Comparison of ENCODE assay signal across 1 cellular context in the genomic region with DNA sequence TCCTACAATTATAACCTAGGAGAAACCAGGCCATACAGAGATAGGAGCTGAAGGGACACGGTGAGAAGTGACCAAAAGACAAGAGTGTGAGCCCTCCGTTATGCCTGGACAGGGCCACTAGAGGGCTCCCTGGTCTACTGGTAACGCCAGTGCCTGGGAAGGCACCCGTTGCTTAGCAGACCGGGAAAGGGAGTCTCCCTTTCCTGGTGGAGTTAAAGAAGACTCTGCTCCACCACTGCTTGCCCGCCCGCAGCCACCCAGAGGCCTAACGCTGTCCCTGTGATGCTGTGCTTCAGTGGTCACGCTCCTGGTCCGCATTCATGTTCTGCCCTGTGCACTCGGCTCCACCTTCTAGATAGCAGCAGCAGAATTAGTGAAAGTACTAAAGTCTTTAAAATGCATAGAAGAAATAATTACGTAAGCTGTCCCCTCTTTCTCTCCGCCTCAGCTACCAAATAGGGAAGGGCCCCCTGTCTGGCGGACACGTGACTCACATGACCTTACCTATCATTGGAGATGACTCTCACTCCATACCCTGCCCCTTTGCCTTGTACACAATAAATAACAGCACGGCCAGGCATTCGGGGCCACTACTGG.
TF ChIP-seq lines count a peak whose summit lies in the region.

No MANE protein-coding gene starts in this region.

TF ChIP-seq in HepG2, 621 proteins besides CTCF, POLR2A, EP300 and RAD21 (continued from another document and continues in another):
- TF ChIP-seq, protein P1, sequence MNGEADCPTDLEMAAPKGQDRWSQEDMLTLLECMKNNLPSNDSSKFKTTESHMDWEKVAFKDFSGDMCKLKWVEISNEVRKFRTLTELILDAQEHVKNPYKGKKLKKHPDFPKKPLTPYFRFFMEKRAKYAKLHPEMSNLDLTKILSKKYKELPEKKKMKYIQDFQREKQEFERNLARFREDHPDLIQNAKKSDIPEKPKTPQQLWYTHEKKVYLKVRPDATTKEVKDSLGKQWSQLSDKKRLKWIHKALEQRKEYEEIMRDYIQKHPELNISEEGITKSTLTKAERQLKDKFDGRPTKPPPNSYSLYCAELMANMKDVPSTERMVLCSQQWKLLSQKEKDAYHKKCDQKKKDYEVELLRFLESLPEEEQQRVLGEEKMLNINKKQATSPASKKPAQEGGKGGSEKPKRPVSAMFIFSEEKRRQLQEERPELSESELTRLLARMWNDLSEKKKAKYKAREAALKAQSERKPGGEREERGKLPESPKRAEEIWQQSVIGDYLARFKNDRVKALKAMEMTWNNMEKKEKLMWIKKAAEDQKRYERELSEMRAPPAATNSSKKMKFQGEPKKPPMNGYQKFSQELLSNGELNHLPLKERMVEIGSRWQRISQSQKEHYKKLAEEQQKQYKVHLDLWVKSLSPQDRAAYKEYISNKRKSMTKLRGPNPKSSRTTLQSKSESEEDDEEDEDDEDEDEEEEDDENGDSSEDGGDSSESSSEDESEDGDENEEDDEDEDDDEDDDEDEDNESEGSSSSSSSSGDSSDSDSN (CRISPR knock-in tag; IDR thresholded peaks at IDR 0.05) = peak; percentile 44; the same call in 1 of the 2 replicates
- TF ChIP-seq THAP11 (CRISPR knock-in tag; IDR thresholded peaks at IDR 0.05) (peak; percentile 66; the same call in 1 of the 2 replicates), ZNF605 (CRISPR knock-in tag; IDR thresholded peaks at IDR 0.05) (no peak), ZFP36L2 (CRISPR knock-in tag; IDR thresholded peaks at IDR 0.05) (no peak), SYNCRIP (IDR thresholded peaks at IDR 0.05; ENCODE audit: insufficient read depth, low read depth, low read length) (no peak), TP53 (CRISPR knock-in tag; conservative IDR thresholded peaks at IDR 0.05) (no peak), ZNF251 (CRISPR knock-in tag; IDR thresholded peaks at IDR 0.05) (no peak), NFATC3 (CRISPR knock-in tag; IDR thresholded peaks at IDR 0.05) (no peak), JARID2 (CRISPR knock-in tag; IDR thresholded peaks at IDR 0.05; ENCODE audit: insufficient replicate concordance) (no peak), XRCC5 (optimal IDR thresholded peaks at IDR 0.05; ENCODE audit: low read length) (peak; percentile 50), ZNF264 (CRISPR knock-in tag; IDR thresholded peaks at IDR 0.05) (no peak)
- TF ChIP-seq, protein P2, sequence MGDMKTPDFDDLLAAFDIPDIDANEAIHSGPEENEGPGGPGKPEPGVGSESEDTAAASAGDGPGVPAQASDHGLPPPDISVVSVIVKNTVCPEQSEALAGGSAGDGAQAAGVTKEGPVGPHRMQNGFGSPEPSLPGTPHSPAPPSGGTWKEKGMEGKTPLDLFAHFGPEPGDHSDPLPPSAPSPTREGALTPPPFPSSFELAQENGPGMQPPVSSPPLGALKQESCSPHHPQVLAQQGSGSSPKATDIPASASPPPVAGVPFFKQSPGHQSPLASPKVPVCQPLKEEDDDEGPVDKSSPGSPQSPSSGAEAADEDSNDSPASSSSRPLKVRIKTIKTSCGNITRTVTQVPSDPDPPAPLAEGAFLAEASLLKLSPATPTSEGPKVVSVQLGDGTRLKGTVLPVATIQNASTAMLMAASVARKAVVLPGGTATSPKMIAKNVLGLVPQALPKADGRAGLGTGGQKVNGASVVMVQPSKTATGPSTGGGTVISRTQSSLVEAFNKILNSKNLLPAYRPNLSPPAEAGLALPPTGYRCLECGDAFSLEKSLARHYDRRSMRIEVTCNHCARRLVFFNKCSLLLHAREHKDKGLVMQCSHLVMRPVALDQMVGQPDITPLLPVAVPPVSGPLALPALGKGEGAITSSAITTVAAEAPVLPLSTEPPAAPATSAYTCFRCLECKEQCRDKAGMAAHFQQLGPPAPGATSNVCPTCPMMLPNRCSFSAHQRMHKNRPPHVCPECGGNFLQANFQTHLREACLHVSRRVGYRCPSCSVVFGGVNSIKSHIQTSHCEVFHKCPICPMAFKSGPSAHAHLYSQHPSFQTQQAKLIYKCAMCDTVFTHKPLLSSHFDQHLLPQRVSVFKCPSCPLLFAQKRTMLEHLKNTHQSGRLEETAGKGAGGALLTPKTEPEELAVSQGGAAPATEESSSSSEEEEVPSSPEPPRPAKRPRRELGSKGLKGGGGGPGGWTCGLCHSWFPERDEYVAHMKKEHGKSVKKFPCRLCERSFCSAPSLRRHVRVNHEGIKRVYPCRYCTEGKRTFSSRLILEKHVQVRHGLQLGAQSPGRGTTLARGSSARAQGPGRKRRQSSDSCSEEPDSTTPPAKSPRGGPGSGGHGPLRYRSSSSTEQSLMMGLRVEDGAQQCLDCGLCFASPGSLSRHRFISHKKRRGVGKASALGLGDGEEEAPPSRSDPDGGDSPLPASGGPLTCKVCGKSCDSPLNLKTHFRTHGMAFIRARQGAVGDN (CRISPR knock-in tag; IDR thresholded peaks at IDR 0.05) = peak; percentile 40; the same call in 1 of the 2 replicates
- TF ChIP-seq, protein P3, sequence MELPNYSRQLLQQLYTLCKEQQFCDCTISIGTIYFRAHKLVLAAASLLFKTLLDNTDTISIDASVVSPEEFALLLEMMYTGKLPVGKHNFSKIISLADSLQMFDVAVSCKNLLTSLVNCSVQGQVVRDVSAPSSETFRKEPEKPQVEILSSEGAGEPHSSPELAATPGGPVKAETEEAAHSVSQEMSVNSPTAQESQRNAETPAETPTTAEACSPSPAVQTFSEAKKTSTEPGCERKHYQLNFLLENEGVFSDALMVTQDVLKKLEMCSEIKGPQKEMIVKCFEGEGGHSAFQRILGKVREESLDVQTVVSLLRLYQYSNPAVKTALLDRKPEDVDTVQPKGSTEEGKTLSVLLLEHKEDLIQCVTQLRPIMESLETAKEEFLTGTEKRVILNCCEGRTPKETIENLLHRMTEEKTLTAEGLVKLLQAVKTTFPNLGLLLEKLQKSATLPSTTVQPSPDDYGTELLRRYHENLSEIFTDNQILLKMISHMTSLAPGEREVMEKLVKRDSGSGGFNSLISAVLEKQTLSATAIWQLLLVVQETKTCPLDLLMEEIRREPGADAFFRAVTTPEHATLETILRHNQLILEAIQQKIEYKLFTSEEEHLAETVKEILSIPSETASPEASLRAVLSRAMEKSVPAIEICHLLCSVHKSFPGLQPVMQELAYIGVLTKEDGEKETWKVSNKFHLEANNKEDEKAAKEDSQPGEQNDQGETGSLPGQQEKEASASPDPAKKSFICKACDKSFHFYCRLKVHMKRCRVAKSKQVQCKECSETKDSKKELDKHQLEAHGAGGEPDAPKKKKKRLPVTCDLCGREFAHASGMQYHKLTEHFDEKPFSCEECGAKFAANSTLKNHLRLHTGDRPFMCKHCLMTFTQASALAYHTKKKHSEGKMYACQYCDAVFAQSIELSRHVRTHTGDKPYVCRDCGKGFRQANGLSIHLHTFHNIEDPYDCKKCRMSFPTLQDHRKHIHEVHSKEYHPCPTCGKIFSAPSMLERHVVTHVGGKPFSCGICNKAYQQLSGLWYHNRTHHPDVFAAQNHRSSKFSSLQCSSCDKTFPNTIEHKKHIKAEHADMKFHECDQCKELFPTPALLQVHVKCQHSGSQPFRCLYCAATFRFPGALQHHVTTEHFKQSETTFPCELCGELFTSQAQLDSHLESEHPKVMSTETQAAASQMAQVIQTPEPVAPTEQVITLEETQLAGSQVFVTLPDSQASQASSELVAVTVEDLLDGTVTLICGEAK (IDR thresholded peaks at IDR 0.05) = no peak
- TF ChIP-seq, protein P3 (CRISPR knock-in tag; IDR thresholded peaks at IDR 0.05) = no peak
- TF ChIP-seq, protein P4, sequence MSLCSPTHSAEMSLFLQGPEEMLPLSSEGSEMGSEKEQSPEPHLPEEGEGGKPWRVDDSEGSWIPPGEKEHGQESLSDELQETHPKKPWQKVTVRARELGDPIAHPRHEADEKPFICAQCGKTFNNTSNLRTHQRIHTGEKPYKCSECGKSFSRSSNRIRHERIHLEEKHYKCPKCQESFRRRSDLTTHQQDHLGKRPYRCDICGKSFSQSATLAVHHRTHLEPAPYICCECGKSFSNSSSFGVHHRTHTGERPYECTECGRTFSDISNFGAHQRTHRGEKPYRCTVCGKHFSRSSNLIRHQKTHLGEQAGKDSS (CRISPR knock-in tag; IDR thresholded peaks at IDR 0.05; ENCODE audit: borderline replicate concordance, low read depth) = no peak
- TF ChIP-seq, protein P5, sequence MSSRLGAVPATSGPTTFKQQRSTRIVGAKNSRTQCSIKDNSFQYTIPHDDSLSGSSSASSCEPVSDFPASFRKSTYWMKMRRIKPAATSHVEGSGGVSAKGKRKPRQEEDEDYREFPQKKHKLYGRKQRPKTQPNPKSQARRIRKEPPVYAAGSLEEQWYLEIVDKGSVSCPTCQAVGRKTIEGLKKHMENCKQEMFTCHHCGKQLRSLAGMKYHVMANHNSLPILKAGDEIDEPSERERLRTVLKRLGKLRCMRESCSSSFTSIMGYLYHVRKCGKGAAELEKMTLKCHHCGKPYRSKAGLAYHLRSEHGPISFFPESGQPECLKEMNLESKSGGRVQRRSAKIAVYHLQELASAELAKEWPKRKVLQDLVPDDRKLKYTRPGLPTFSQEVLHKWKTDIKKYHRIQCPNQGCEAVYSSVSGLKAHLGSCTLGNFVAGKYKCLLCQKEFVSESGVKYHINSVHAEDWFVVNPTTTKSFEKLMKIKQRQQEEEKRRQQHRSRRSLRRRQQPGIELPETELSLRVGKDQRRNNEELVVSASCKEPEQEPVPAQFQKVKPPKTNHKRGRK (CRISPR knock-in tag; IDR thresholded peaks at IDR 0.05) = no peak
- TF ChIP-seq, protein P6, sequence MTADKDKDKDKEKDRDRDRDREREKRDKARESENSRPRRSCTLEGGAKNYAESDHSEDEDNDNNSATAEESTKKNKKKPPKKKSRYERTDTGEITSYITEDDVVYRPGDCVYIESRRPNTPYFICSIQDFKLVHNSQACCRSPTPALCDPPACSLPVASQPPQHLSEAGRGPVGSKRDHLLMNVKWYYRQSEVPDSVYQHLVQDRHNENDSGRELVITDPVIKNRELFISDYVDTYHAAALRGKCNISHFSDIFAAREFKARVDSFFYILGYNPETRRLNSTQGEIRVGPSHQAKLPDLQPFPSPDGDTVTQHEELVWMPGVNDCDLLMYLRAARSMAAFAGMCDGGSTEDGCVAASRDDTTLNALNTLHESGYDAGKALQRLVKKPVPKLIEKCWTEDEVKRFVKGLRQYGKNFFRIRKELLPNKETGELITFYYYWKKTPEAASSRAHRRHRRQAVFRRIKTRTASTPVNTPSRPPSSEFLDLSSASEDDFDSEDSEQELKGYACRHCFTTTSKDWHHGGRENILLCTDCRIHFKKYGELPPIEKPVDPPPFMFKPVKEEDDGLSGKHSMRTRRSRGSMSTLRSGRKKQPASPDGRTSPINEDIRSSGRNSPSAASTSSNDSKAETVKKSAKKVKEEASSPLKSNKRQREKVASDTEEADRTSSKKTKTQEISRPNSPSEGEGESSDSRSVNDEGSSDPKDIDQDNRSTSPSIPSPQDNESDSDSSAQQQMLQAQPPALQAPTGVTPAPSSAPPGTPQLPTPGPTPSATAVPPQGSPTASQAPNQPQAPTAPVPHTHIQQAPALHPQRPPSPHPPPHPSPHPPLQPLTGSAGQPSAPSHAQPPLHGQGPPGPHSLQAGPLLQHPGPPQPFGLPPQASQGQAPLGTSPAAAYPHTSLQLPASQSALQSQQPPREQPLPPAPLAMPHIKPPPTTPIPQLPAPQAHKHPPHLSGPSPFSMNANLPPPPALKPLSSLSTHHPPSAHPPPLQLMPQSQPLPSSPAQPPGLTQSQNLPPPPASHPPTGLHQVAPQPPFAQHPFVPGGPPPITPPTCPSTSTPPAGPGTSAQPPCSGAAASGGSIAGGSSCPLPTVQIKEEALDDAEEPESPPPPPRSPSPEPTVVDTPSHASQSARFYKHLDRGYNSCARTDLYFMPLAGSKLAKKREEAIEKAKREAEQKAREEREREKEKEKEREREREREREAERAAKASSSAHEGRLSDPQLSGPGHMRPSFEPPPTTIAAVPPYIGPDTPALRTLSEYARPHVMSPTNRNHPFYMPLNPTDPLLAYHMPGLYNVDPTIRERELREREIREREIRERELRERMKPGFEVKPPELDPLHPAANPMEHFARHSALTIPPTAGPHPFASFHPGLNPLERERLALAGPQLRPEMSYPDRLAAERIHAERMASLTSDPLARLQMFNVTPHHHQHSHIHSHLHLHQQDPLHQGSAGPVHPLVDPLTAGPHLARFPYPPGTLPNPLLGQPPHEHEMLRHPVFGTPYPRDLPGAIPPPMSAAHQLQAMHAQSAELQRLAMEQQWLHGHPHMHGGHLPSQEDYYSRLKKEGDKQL (CRISPR knock-in tag; IDR thresholded peaks at IDR 0.05; ENCODE audit: low read depth) = no peak
